1 cellular context compared by ENCODE assay signal in genomic region chr11:116567721-116568242, GRCh38.
TF ChIP-seq lines count a peak whose summit lies in the region.

No MANE protein-coding gene starts in this region.

TF ChIP-seq in GM23338, 12 proteins besides CTCF, POLR2A, EP300 and RAD21 (continued from another document):
- TF ChIP-seq JUNB (IDR thresholded peaks at IDR 0.05; ENCODE audit: unreplicated experiment): no peak
